ENCODE assay signal across 18 cellular contexts in genomic region chr19:3100747-3101730, GRCh38. TPM values are rescaled to one million over a fixed set of nuclear protein-coding genes. Genes with fewer than 3 reads are reported as not detected.
DNase-seq lines count a peak whose midpoint lies in the region; ATAC-seq and TF ChIP-seq lines count a peak whose summit lies in the region.
"Had no signal": no experiment of that assay in that cellular context is flagged by ENCODE, and none has a peak within 500 bp of the region (broad histone marks: within the 10 kb centered on the region; RNA-seq: fewer than 3 reads in every experiment).

No MANE protein-coding gene starts in this region.

- no peak overlapping the region for H3K4me3 Mint-ChIP-seq in activated T-cell treated with anti-CD3 and anti-CD28 coated beads, Interleukin-2, amount 50 U/mL, for 72 hours

- H3K9me3 Mint-ChIP-seq in activated T-cell treated with anti-CD3 and anti-CD28 coated beads, Interleukin-2, amount 50 U/mL, for 72 hours, result no peaks in the 10 kb centered on the region
- H3K9me3 Mint-ChIP-seq: CD4-positive, alpha-beta memory T cell had no signal

- TF ChIP-seq CTCF in right atrium auricular region (IDR thresholded peaks at IDR 0.05), result no peak

- H4K8ac ChIP-seq in neuronal stem cell (ENCODE audit: low read depth, low read length), result no peak overlapping the region

- no peak overlapping the region for H2AK5ac ChIP-seq in neuronal stem cell (ENCODE audit: low read depth, low read length)

- no peak for DNase-seq in right atrium auricular region (ENCODE audit: low spot score)
- DNase-seq in cardiac septum (ENCODE audit: low spot score), result no peak
- DNase-seq in neuronal stem cell (ENCODE audit: low spot score), result no peak
- DNase-seq in HuH-7 (ENCODE audit: low spot score), result no peak
- no peak for DNase-seq in activated T-cell treated with anti-CD3 and anti-CD28 coated beads, Interleukin-2, amount 50 U/mL, for 72 hours
- no peak for DNase-seq in MG63
- DNase-seq: CD4-positive, alpha-beta memory T cell; DMS79 treated with DMSO at 0.1 percent for 48 hours; GOT3; NCI-H1105 treated with DMSO at 0.1 percent for 48 hours; NCI-H187 treated with DMSO at 0.1 percent for 48 hours; NCI-H2171; NCI-H446 treated with DMSO at 0.1 percent for 48 hours; NCI-H82; SIG-M5 had no signal

- H3K4me1 ChIP-seq in right atrium auricular region (peaks cover 0 to 96% of the 10 kb centered on the region in 2 donors), duodenal mucosa (ENCODE audit: control insufficient read depth in 1 of 2, insufficient read depth in 2 of 2, low read length in 2 of 2) (peaks cover 73 to 90% of the 10 kb centered on the region in 2 donors), neuronal stem cell (ENCODE audit: control insufficient read depth in 2 of 2, insufficient read depth in 1 of 2, low read depth in 1 of 2, low read length in 2 of 2) (peaks cover 6 to 7% of the 10 kb centered on the region in 2 donors)

- H3K27ac Mint-ChIP-seq in activated T-cell treated with anti-CD3 and anti-CD28 coated beads, Interleukin-2, amount 50 U/mL, for 72 hours, result no peak overlapping the region
- H3K27ac Mint-ChIP-seq: CD4-positive, alpha-beta memory T cell had no signal

- H3K9ac ChIP-seq in duodenal mucosa (ENCODE audit: low read depth in 1 of 2, low read length in 2 of 2), result peak overlapping the region in 1 of 2 donors; percentile 33
- peak overlapping the region; percentile 80 for H3K9ac ChIP-seq in neuronal stem cell (ENCODE audit: low read depth, low read length, poor library complexity)

- H2AFZ ChIP-seq in neuronal stem cell (ENCODE audit: low read length), result no peak overlapping the region

- no peak overlapping the region for H4K91ac ChIP-seq in neuronal stem cell (ENCODE audit: low read depth, low read length, poor library complexity)

- no peaks in the 10 kb centered on the region for H3K27me3 Mint-ChIP-seq in activated T-cell treated with anti-CD3 and anti-CD28 coated beads, Interleukin-2, amount 50 U/mL, for 72 hours (ENCODE audit: low read depth)

- ATAC-seq in activated T-cell treated with anti-CD3 and anti-CD28 coated beads, Interleukin-2, amount 50 U/mL, for 72 hours (replicated peaks in 1 of 2), result no peak
- ATAC-seq: Panc1 had no signal

- H3K36me3 ChIP-seq in right atrium auricular region (no peaks in the 10 kb centered on the region), duodenal mucosa (ENCODE audit: control insufficient read depth in 1 of 2, insufficient read depth in 2 of 2, low read length in 2 of 2) (peaks cover 0 to 11% of the 10 kb centered on the region in 2 donors), neuronal stem cell (replicated peaks in 1 of 2; ENCODE audit: control insufficient read depth in 2 of 2, insufficient read depth in 2 of 2, low read length in 2 of 2) (no peaks in the 10 kb centered on the region), MG63 (no peaks in the 10 kb centered on the region)

- H2BK15ac ChIP-seq in neuronal stem cell (ENCODE audit: low read length), result no peak overlapping the region

- H2BK120ac ChIP-seq in neuronal stem cell (ENCODE audit: low read depth, low read length), result no peak overlapping the region

- H2BK5ac ChIP-seq in neuronal stem cell (ENCODE audit: low read length), result peak overlapping the region; percentile 39

- H3K4me2 ChIP-seq in neuronal stem cell (ENCODE audit: insufficient read depth, low read length, poor library complexity, severe bottlenecking), result no peak overlapping the region

- no CpG with 5 or more reads among the region's 34 CpGs for WGBS in neuronal stem cell (ENCODE audit: extremely low coverage in 2 of 2, insufficient read length in 2 of 2, insufficient replicate concordance in 1 of 2), 2 donors

- peak overlapping the region; percentile 55 for H3K23ac ChIP-seq in neuronal stem cell (ENCODE audit: low read depth, low read length, poor library complexity)

- H3K27ac ChIP-seq in right atrium auricular region (peak overlapping the region; percentile 31 to 92), duodenal mucosa (ENCODE audit: low read depth, low read length) (no peak overlapping the region), neuronal stem cell (replicated peaks; ENCODE audit: low read length) (no peak overlapping the region)
- H3K27ac ChIP-seq: HL-60 had no signal

- H3K18ac ChIP-seq in neuronal stem cell (ENCODE audit: low read length), result peak overlapping the region; percentile 57

- intact Hi-C loops in cardiac septum (cut with DNase I), result no loop called here

- no peaks in the 10 kb centered on the region for H3K9me3 ChIP-seq in right atrium auricular region
- H3K9me3 ChIP-seq in duodenal mucosa (ENCODE audit: control insufficient read depth in 1 of 2, low read length in 2 of 2), result no peaks in the 10 kb centered on the region
- no peaks in the 10 kb centered on the region for H3K9me3 ChIP-seq in neuronal stem cell (replicated peaks in 1 of 2; ENCODE audit: control insufficient read depth in 2 of 2, insufficient read depth in 1 of 2, low read depth in 1 of 2, low read length in 2 of 2)
- no peaks in the 10 kb centered on the region for H3K9me3 ChIP-seq in MG63

- H3K4ac ChIP-seq in neuronal stem cell (ENCODE audit: low read length), result no peak overlapping the region

- H2BK12ac ChIP-seq in neuronal stem cell (ENCODE audit: low read length), result peak overlapping the region; percentile 10

- peaks cover 19% of the 10 kb centered on the region for H3K4me1 Mint-ChIP-seq in activated T-cell treated with anti-CD3 and anti-CD28 coated beads, Interleukin-2, amount 50 U/mL, for 72 hours (ENCODE audit: low read depth)

- no peaks in the 10 kb centered on the region for H3K27me3 ChIP-seq in right atrium auricular region
- H3K27me3 ChIP-seq in duodenal mucosa (ENCODE audit: control insufficient read depth in 1 of 2, insufficient read depth in 2 of 2, low read length in 2 of 2), result peaks cover 0 to 5% of the 10 kb centered on the region in 2 donors
- no peaks in the 10 kb centered on the region for H3K27me3 ChIP-seq in neuronal stem cell (ENCODE audit: control insufficient read depth in 3 of 3, insufficient read depth in 3 of 3, low read depth in 1 of 3, low read length in 3 of 3)
- H3K27me3 ChIP-seq in MG63, result no peaks in the 10 kb centered on the region

- H3K36me3 Mint-ChIP-seq in activated T-cell treated with anti-CD3 and anti-CD28 coated beads, Interleukin-2, amount 50 U/mL, for 72 hours (ENCODE audit: insufficient read depth in 2 of 2), result peaks cover 0 to 1% of the 10 kb centered on the region in 2 donors
- H3K36me3 Mint-ChIP-seq: CD4-positive, alpha-beta memory T cell had no signal

- H3K79me1 ChIP-seq in neuronal stem cell (ENCODE audit: low read depth, low read length), result peaks cover 53% of the 10 kb centered on the region

- H3K14ac ChIP-seq in neuronal stem cell (ENCODE audit: low read length), result no peak overlapping the region

- H3K4me3 ChIP-seq in right atrium auricular region (no peak overlapping the region), duodenal mucosa (ENCODE audit: low read depth in 1 of 2, low read length in 2 of 2) (peak overlapping the region; percentile 16 to 92), neuronal stem cell (ENCODE audit: low read length in 2 of 2) (no peak overlapping the region), MG63 (no peak overlapping the region)

RNA-seq across cellular contexts. Expression of gene GNA11, which starts 6.9 kb away (rescaled TPM):
- 10 to 100 TPM; 58.4 to 77.9 TPM for total RNA-seq in right atrium auricular region
- total RNA-seq in cardiac septum, result 60.9 TPM
- 19.2 TPM for polyA plus RNA-seq in neuronal stem cell (2013, experiment 1 of 2)
- 20.0 TPM for polyA plus RNA-seq in neuronal stem cell (2013, experiment 2 of 2)
- 1 to 10 TPM; 7.7 to 8.4 TPM for total RNA-seq in activated T-cell treated with anti-CD3 and anti-CD28 coated beads, Interleukin-2, amount 50 U/mL, for 72 hours
- total RNA-seq in MG63 (2014; rRNA removed; shearing (Covaris generic); ENCODE audit: low replicate concordance), result 29.7 and 46.0 TPM in 2 replicates

RNA-seq across cellular contexts. Expression of gene GNA15, which starts 34.8 kb away (rescaled TPM):
- 1 to 10 TPM in 1 of 2 donors, under 1 TPM in 1; 0.74 to 3.0 TPM for total RNA-seq in right atrium auricular region
- 1.9 TPM for total RNA-seq in cardiac septum
- polyA plus RNA-seq in neuronal stem cell (2013, experiment 1 of 2), result 0.01 TPM
- polyA plus RNA-seq in neuronal stem cell (2013, experiment 2 of 2), result not detected
- total RNA-seq in activated T-cell treated with anti-CD3 and anti-CD28 coated beads, Interleukin-2, amount 50 U/mL, for 72 hours, result 10 to 100 TPM; 32.8 to 66.5 TPM
- not detected in 2 replicates for total RNA-seq in MG63 (2014; rRNA removed; shearing (Covaris generic); ENCODE audit: low replicate concordance)

RNA-seq across cellular contexts. Expression of gene TLE5, which starts 38.7 kb away (rescaled TPM):
- 1,000 to 10,000 TPM in 1 of 2 donors, 100 to 1,000 TPM in 1; 869 to 1,050 TPM for total RNA-seq in right atrium auricular region
- 804 TPM for total RNA-seq in cardiac septum
- polyA plus RNA-seq in neuronal stem cell (2013, experiment 1 of 2), result 162 TPM
- 164 TPM for polyA plus RNA-seq in neuronal stem cell (2013, experiment 2 of 2)
- 100 to 1,000 TPM; 286 to 349 TPM for total RNA-seq in activated T-cell treated with anti-CD3 and anti-CD28 coated beads, Interleukin-2, amount 50 U/mL, for 72 hours
- total RNA-seq in MG63 (2014; rRNA removed; shearing (Covaris generic); ENCODE audit: low replicate concordance), result 165 and 217 TPM in 2 replicates

Comparison
In these comparisons a context has a peak if more than half of its experiments do, and no peak if none do; other contexts are left out.
1. H3K27ac ChIP-seq: peak in right atrium auricular region (2 of 2); none in duodenal mucosa (single experiment) and neuronal stem cell (single experiment).
2. H3K4me3 ChIP-seq: peak in duodenal mucosa (2 of 2); none in right atrium auricular region (0 of 2), neuronal stem cell (0 of 2) and MG63 (single experiment).
3. RNA of gene GNA15, which starts 34.8 kb away (total RNA-seq): 32.8 to 66.5 TPM in activated T-cell treated with anti-CD3 and anti-CD28 coated beads, Interleukin-2, amount 50 U/mL, for 72 hours; 0.74 to 3.0 TPM in right atrium auricular region, 1.9 TPM in cardiac septum (single experiment) and not detected in MG63; every median in the first group is over 4 times any median in the second.